16 cellular contexts compared by ENCODE assay signal in genomic region chr10:130989670-130990247, GRCh38.
"Had no signal": no experiment of that assay in that cellular context is flagged by ENCODE, and none has a peak within 500 bp of the region (broad histone marks: within the 10 kb centered on the region; RNA-seq: fewer than 3 reads in every experiment).

No MANE protein-coding gene starts in this region.

- H3K36me3 ChIP-seq: gastrocnemius medialis, spleen, thoracic aorta, transverse colon had no signal

- DNase-seq: cortex of kidney; effector CD8-positive, alpha-beta T cell; gastrocnemius medialis; islet precursor cell; mammary epithelial cell; mucosa of descending colon; naive thymus-derived CD8-positive, alpha-beta T cell; spleen; stimulated activated CD4-positive, alpha-beta T cell treated with anti-CD3 and anti-CD28 coated beads, Interleukin-15, amount 100 ng/mL, for 24 hours; stimulated activated CD4-positive, alpha-beta T cell treated with anti-CD3 and anti-CD28 coated beads, Interleukin-1b, Interleukin-23, amount 100 ng/mL, for 48 hours; stimulated activated CD4-positive, alpha-beta T cell treated with anti-CD3 and anti-CD28 coated beads, Interleukin-4, amount 100 ng/mL, for 4 hours; stimulated activated naive B cell treated with anti-CD40 and anti-IgM and Interleukin-4, amounts not matched to agents 10 μg/mL and 1 μg/mL and 100 μg/mL, for 72 hours; stimulated activated naive CD8-positive, alpha-beta T cell treated with anti-CD3 and anti-CD28 coated beads, Interleukin-15, amount 100 ng/mL, for 72 hours; transverse colon had no signal

- H3K4me3 ChIP-seq: dorsolateral prefrontal cortex, gastrocnemius medialis, mucosa of descending colon, spleen, thoracic aorta, transverse colon had no signal

- H3K4me1 Mint-ChIP-seq: stimulated activated naive B cell treated with anti-CD40 and anti-IgM and Interleukin-4, amounts not matched to agents 10 μg/mL and 1 μg/mL and 100 μg/mL, for 72 hours; stimulated activated naive CD8-positive, alpha-beta T cell treated with anti-CD3 and anti-CD28 coated beads, Interleukin-15, amount 100 ng/mL, for 72 hours had no signal

- H3K9me3 ChIP-seq: gastrocnemius medialis, spleen, thoracic aorta, transverse colon had no signal

- H3K27me3 ChIP-seq: gastrocnemius medialis, spleen, transverse colon had no signal

- H3K27ac ChIP-seq: gastrocnemius medialis, spleen, thoracic aorta, transverse colon had no signal

- H3K27ac Mint-ChIP-seq: naive thymus-derived CD8-positive, alpha-beta T cell; stimulated activated naive B cell treated with anti-CD40 and anti-IgM and Interleukin-4, amounts not matched to agents 10 μg/mL and 1 μg/mL and 100 μg/mL, for 72 hours had no signal

- H3K4me3 Mint-ChIP-seq: naive thymus-derived CD8-positive, alpha-beta T cell; stimulated activated naive B cell treated with anti-CD40 and anti-IgM and Interleukin-4, amounts not matched to agents 10 μg/mL and 1 μg/mL and 100 μg/mL, for 72 hours; stimulated activated naive CD8-positive, alpha-beta T cell treated with anti-CD3 and anti-CD28 coated beads, Interleukin-15, amount 100 ng/mL, for 72 hours had no signal

- H3K4me1 ChIP-seq: spleen, transverse colon had no signal

- H3K9me3 Mint-ChIP-seq: stimulated activated naive B cell treated with anti-CD40 and anti-IgM and Interleukin-4, amounts not matched to agents 10 μg/mL and 1 μg/mL and 100 μg/mL, for 72 hours had no signal

- H3K36me3 Mint-ChIP-seq: naive thymus-derived CD8-positive, alpha-beta T cell; stimulated activated naive B cell treated with anti-CD40 and anti-IgM and Interleukin-4, amounts not matched to agents 10 μg/mL and 1 μg/mL and 100 μg/mL, for 72 hours had no signal
